Comparison of ENCODE assay signal across 27 cellular contexts in genomic region chr5:90037646-90038045, GRCh38.
DNase-seq lines count a peak whose midpoint lies in the region; ATAC-seq, FAIRE-seq and TF ChIP-seq lines count a peak whose summit lies in the region.
"Had no signal": no experiment of that assay in that cellular context is flagged by ENCODE, and none has a peak within 500 bp of the region (broad histone marks: within the 10 kb centered on the region; RNA-seq: fewer than 3 reads in every experiment).

No MANE protein-coding gene starts in this region.

- H3K9me3 ChIP-seq in heart right ventricle (peaks cover 0 to 57% (median 22%) of the 10 kb centered on the region in 11 donors), astrocyte (ENCODE audit: insufficient read depth, low read depth, low read length) (no peaks in the 10 kb centered on the region), thoracic aorta (peaks cover 10% of the 10 kb centered on the region), uterus (no peaks in the 10 kb centered on the region)
- H3K9me3 ChIP-seq: body of pancreas, colonic mucosa, neutrophil, Peyer's patch had no signal

- H2AFZ ChIP-seq in astrocyte (ENCODE audit: low read depth, low read length): no peak overlapping the region

- H3K4me2 ChIP-seq in astrocyte (ENCODE audit: low read length): no peak overlapping the region

- H4K20me1 ChIP-seq in astrocyte (ENCODE audit: insufficient read depth, low read length): no peaks in the 10 kb centered on the region

- DNase-seq in heart right ventricle (no peak), Right ventricle myocardium inferior (ENCODE audit: missing footprints) (no peak), astrocyte (ENCODE audit: low read depth) (peak; percentile 93), foreskin keratinocyte (no peak), thoracic aorta (ENCODE audit: low spot score) (no peak), putamen (ENCODE audit: low spot score) (no peak), uterus (no peak)
- no peak for DNase-seq in activated CD4-positive, alpha-beta T cell treated with anti-CD3 and anti-CD28 coated beads for 1 hour
- DNase-seq: activated CD4-positive, alpha-beta T cell treated with anti-CD3 and anti-CD28 coated beads for 48 hours; activated CD8-positive, alpha-beta memory T cell treated with anti-CD3 and anti-CD28 coated beads, Interleukin-2, amount 10 ng/mL, durations not matched to agents 7 days and 5 days; body of pancreas; colonic mucosa; DMS53; effector memory CD4-positive, alpha-beta T cell; GF-D8; kidney glomerular epithelial cell; NCI-H1417 treated with DMSO at 0.1 percent for 48 hours; NCI-H2081 treated with DMSO at 0.1 percent for 48 hours; Peyer's patch; stimulated activated CD4-positive, alpha-beta T cell treated with anti-CD3 and anti-CD28 coated beads, Interleukin-4, amount 100 ng/mL, for 24 hours; stimulated activated naive CD4-positive, alpha-beta T cell had no signal

- no peak overlapping the region for H3K4me3 Mint-ChIP-seq in astrocyte (ENCODE audit: unreplicated experiment)
- H3K4me3 Mint-ChIP-seq: activated CD8-positive, alpha-beta memory T cell treated with anti-CD3 and anti-CD28 coated beads, Interleukin-2, amount 10 ng/mL, durations not matched to agents 7 days and 5 days; B cell; T-helper 1 cell treated with Interleukin-12 subunit alpha and Interleukin-12 subunit beta and Interleukin-4 antibody, amounts not matched to agents 30 μg/mL and 1 μg/mL, for 36 hours had no signal

- TF ChIP-seq CTCF in heart right ventricle (IDR thresholded peaks at IDR 0.05) (no peak), astrocyte (IDR thresholded peaks at IDR 0.05; ENCODE audit: insufficient read depth, low read depth, low read length) (no peak), foreskin keratinocyte (conservative IDR thresholded peaks at IDR 0.05) (no peak), thoracic aorta (IDR thresholded peaks at IDR 0.05) (no peak), uterus (IDR thresholded peaks at IDR 0.05) (no peak)

- H3K79me2 ChIP-seq in astrocyte (ENCODE audit: insufficient read depth, low read length): no peaks in the 10 kb centered on the region

- H3K27ac Mint-ChIP-seq in astrocyte (ENCODE audit: unreplicated experiment): peak overlapping the region; percentile 13
- H3K27ac Mint-ChIP-seq: activated CD8-positive, alpha-beta memory T cell treated with anti-CD3 and anti-CD28 coated beads, Interleukin-2, amount 10 ng/mL, durations not matched to agents 7 days and 5 days; activated naive CD4-positive, alpha-beta T cell treated with anti-CD3 and anti-CD28 coated beads, Interleukin-2, amount 50 U/mL, for 72 hours; B cell; T-helper 1 cell treated with Interleukin-12 subunit alpha and Interleukin-12 subunit beta and Interleukin-4 antibody, amounts not matched to agents 30 μg/mL and 1 μg/mL, for 36 hours had no signal

- WGBS in heart right ventricle, 2 donors: 66 to 72% methylated on average over 4 of the region's 4 CpGs

- no peak for FAIRE-seq in astrocyte (lab: Jason Lieb, UNC)
- FAIRE-seq: K562, urothelium cell line had no signal

- TF ChIP-seq POLR2A in uterus (IDR thresholded peaks at IDR 0.05): no peak

- no peak overlapping the region for H3K4me3 ChIP-seq in heart right ventricle
- H3K4me3 ChIP-seq in astrocyte (ENCODE audit: insufficient read depth, low read depth, low read length): no peak overlapping the region
- no peak overlapping the region for H3K4me3 ChIP-seq in thoracic aorta
- H3K4me3 ChIP-seq in uterus: no peak overlapping the region
- H3K4me3 ChIP-seq: body of pancreas, colonic mucosa, K562, Peyer's patch had no signal

- H3K4me1 ChIP-seq in heart right ventricle (no peaks in the 10 kb centered on the region), astrocyte (ENCODE audit: insufficient read depth, low read length) (peaks cover 5% of the 10 kb centered on the region), foreskin keratinocyte (no peaks in the 10 kb centered on the region), thoracic aorta (ENCODE audit: control insufficient read depth in 1 of 2, low read depth in 2 of 2) (no peaks in the 10 kb centered on the region), uterus (no peaks in the 10 kb centered on the region)
- H3K4me1 ChIP-seq: body of pancreas, colonic mucosa, Peyer's patch had no signal

- intact Hi-C loops in heart right ventricle (cut with DNase I) (no loop called here), Right ventricle myocardium inferior (cut with DNase I) (no loop called here), uterus (cut with DNase I; ENCODE audit: low total_unique reads) (no loop called here)

- H3K36me3 Mint-ChIP-seq in astrocyte (ENCODE audit: low read depth, unreplicated experiment): no peaks in the 10 kb centered on the region
- H3K36me3 Mint-ChIP-seq: activated CD8-positive, alpha-beta memory T cell treated with anti-CD3 and anti-CD28 coated beads, Interleukin-2, amount 10 ng/mL, durations not matched to agents 7 days and 5 days had no signal

- H3K36me3 ChIP-seq in heart right ventricle: no peaks in the 10 kb centered on the region
- no peaks in the 10 kb centered on the region for H3K36me3 ChIP-seq in astrocyte (ENCODE audit: insufficient read depth, low read length)
- no peaks in the 10 kb centered on the region for H3K36me3 ChIP-seq in thoracic aorta
- H3K36me3 ChIP-seq in uterus: no peaks in the 10 kb centered on the region
- H3K36me3 ChIP-seq: colonic mucosa, neutrophil, Peyer's patch had no signal

- no peaks in the 10 kb centered on the region for H3K4me1 Mint-ChIP-seq in astrocyte (ENCODE audit: low read depth, unreplicated experiment)
- H3K4me1 Mint-ChIP-seq: activated CD8-positive, alpha-beta memory T cell treated with anti-CD3 and anti-CD28 coated beads, Interleukin-2, amount 10 ng/mL, durations not matched to agents 7 days and 5 days; B cell had no signal

- ATAC-seq in heart right ventricle (peak in 7 of 8 donors; percentile 33 to 69 (median 65)), Right ventricle myocardium inferior (no peak), foreskin keratinocyte (peak; percentile 31), thoracic aorta (ENCODE audit: insufficient number of reproducible peaks, low FRiP score, low read depth) (peak; percentile 50)
- ATAC-seq: activated CD8-positive, alpha-beta memory T cell treated with anti-CD3 and anti-CD28 coated beads, Interleukin-2, amount 10 ng/mL, durations not matched to agents 7 days and 5 days; activated naive CD4-positive, alpha-beta T cell treated with anti-CD3 and anti-CD28 coated beads, Interleukin-2, amount 50 U/mL, for 72 hours; body of pancreas; K562 had no signal

- no peak overlapping the region for H3K9ac ChIP-seq in astrocyte (ENCODE audit: low read length)

- H3K27me3 Mint-ChIP-seq in astrocyte (ENCODE audit: low read depth, unreplicated experiment): no peaks in the 10 kb centered on the region
- H3K27me3 Mint-ChIP-seq: activated CD8-positive, alpha-beta memory T cell treated with anti-CD3 and anti-CD28 coated beads, Interleukin-2, amount 10 ng/mL, durations not matched to agents 7 days and 5 days; B cell had no signal

- no peak overlapping the region for H3K27ac ChIP-seq in heart right ventricle
- H3K27ac ChIP-seq in astrocyte (ENCODE audit: low read depth, low read length): peak overlapping the region; percentile 53
- no peak overlapping the region for H3K27ac ChIP-seq in foreskin keratinocyte
- no peak overlapping the region for H3K27ac ChIP-seq in thoracic aorta
- no peak overlapping the region for H3K27ac ChIP-seq in uterus
- H3K27ac ChIP-seq: body of pancreas, colonic mucosa, neutrophil, Peyer's patch had no signal

- H3K27me3 ChIP-seq in heart right ventricle (no peaks in the 10 kb centered on the region), astrocyte (ENCODE audit: insufficient read depth, low read length) (no peaks in the 10 kb centered on the region), foreskin keratinocyte (no peaks in the 10 kb centered on the region), thoracic aorta (replicated peaks; ENCODE audit: insufficient read depth) (no peaks in the 10 kb centered on the region), uterus (no peaks in the 10 kb centered on the region)
- H3K27me3 ChIP-seq: body of pancreas, colonic mucosa, neutrophil, Peyer's patch had no signal

- H3K9me3 Mint-ChIP-seq in astrocyte (ENCODE audit: unreplicated experiment): peaks cover 22% of the 10 kb centered on the region
